In genomic region chr20:36370991-36371390, GRCh38 we compare ENCODE assay signal across 37 cellular contexts.
A peak's percentile ranks its signal among the peaks of the same experiment; 100 is the strongest.
DNase-seq lines count a peak whose midpoint lies in the region; ATAC-seq, FAIRE-seq and TF ChIP-seq lines count a peak whose summit lies in the region.
"Had no signal": no experiment of that assay in that cellular context is flagged by ENCODE, and none has a peak within 500 bp of the region (broad histone marks: within the 10 kb centered on the region; RNA-seq: fewer than 3 reads in every experiment).

No MANE protein-coding gene starts in this region.

- no peak overlapping the region for H2AFZ ChIP-seq in HepG2 (ENCODE audit: low read length)
- no peak overlapping the region for H2AFZ ChIP-seq in trophoblast cell (ENCODE audit: insufficient read depth, low read length, poor library complexity)

- H4K8ac ChIP-seq in trophoblast cell (ENCODE audit: low read depth, low read length) = no peak overlapping the region

- no peak overlapping the region for H4K91ac ChIP-seq in trophoblast cell (ENCODE audit: low read depth, low read length)

- H3K36me3 Mint-ChIP-seq in activated naive CD4-positive, alpha-beta T cell treated with anti-CD3 and anti-CD28 coated beads, Interleukin-2, amount 50 U/mL, for 24 hours = no peaks in the 10 kb centered on the region
- no peaks in the 10 kb centered on the region for H3K36me3 Mint-ChIP-seq in stimulated activated effector memory CD8-positive, alpha-beta T cell treated with anti-CD3 and anti-CD28 coated beads, Interleukin-12 subunit alpha, Interleukin-12 subunit beta, amount 100 ng/mL, for 72 hours
- H3K36me3 Mint-ChIP-seq: CD14-positive monocyte; CD4-positive, alpha-beta memory T cell; CD4-positive, CD25-positive, alpha-beta regulatory T cell; CD8-positive, alpha-beta memory T cell; CD8-positive, alpha-beta T cell had no signal

- TF ChIP-seq CTCF in HepG2 (CRISPR knock-in tag; IDR thresholded peaks at IDR 0.05) (no peak), right lobe of liver (IDR thresholded peaks at IDR 0.05) (no peak), GM10248 (IDR thresholded peaks at IDR 0.05; ENCODE audit: control extremely low read depth, extremely low read depth, low read depth, missing control alignments) (no peak)

- peak overlapping the region; percentile 27 for H3K27ac Mint-ChIP-seq in activated naive CD4-positive, alpha-beta T cell treated with anti-CD3 and anti-CD28 coated beads, Interleukin-2, amount 50 U/mL, for 24 hours
- no peak overlapping the region for H3K27ac Mint-ChIP-seq in stimulated activated effector memory CD8-positive, alpha-beta T cell treated with anti-CD3 and anti-CD28 coated beads, Interleukin-12 subunit alpha, Interleukin-12 subunit beta, amount 100 ng/mL, for 72 hours
- H3K27ac Mint-ChIP-seq: B cell; CD14-positive monocyte; CD4-positive, alpha-beta memory T cell; CD4-positive, alpha-beta T cell; CD4-positive, CD25-positive, alpha-beta regulatory T cell; CD8-positive, alpha-beta T cell had no signal

- H3K9me3 Mint-ChIP-seq in activated naive CD4-positive, alpha-beta T cell treated with anti-CD3 and anti-CD28 coated beads, Interleukin-2, amount 50 U/mL, for 24 hours = no peaks in the 10 kb centered on the region
- no peaks in the 10 kb centered on the region for H3K9me3 Mint-ChIP-seq in stimulated activated effector memory CD8-positive, alpha-beta T cell treated with anti-CD3 and anti-CD28 coated beads, Interleukin-12 subunit alpha, Interleukin-12 subunit beta, amount 100 ng/mL, for 72 hours
- H3K9me3 Mint-ChIP-seq: CD14-positive monocyte; CD4-positive, alpha-beta memory T cell; CD4-positive, alpha-beta T cell; CD8-positive, alpha-beta memory T cell; CD8-positive, alpha-beta T cell had no signal

- in situ Hi-C loops in HepG2 (cut with HindIII; ENCODE audit: extremely low pct_ligation_motif_present, low pct_unique_long_range_greater_than_20kb) = no loop called here

- no peaks in the 10 kb centered on the region for H3K36me3 ChIP-seq in HepG2 (replicated peaks in 1 of 2; ENCODE audit: control insufficient read depth in 1 of 2, insufficient read depth in 2 of 2, low read length in 2 of 2)
- no peaks in the 10 kb centered on the region for H3K36me3 ChIP-seq in right lobe of liver
- no peaks in the 10 kb centered on the region for H3K36me3 ChIP-seq in trophoblast cell (ENCODE audit: control insufficient read depth in 1 of 2, insufficient read depth in 2 of 2, low read length in 2 of 2)
- H3K36me3 ChIP-seq: BE2C; BLaER1; BLaER1 treated with 17β-estradiol and CSF1 and Interleukin-3, amounts not matched to agents 10 nM and 100 nM had no signal

- no peak overlapping the region for H4K12ac ChIP-seq in trophoblast cell (ENCODE audit: low read depth, low read length)

- H3K4me3 ChIP-seq in HepG2 (replicated peaks in 1 of 3; ENCODE audit: insufficient read depth in 1 of 3, low read depth in 2 of 3, low read length in 3 of 3) = no peak overlapping the region
- no peak overlapping the region for H3K4me3 ChIP-seq in right lobe of liver
- H3K4me3 ChIP-seq in trophoblast cell (ENCODE audit: low read depth, low read length) = peak overlapping the region; percentile 23
- H3K4me3 ChIP-seq: A549; BLaER1; BLaER1 treated with 17β-estradiol and CSF1 and Interleukin-3, amounts not matched to agents 10 nM and 100 nM had no signal

- TF ChIP-seq EP300 in HepG2 (IDR thresholded peaks at IDR 0.05; ENCODE audit: low read depth in 2 of 2, low read length in 2 of 2) = no peak
- TF ChIP-seq EP300 in HepG2 (CRISPR knock-in tag; IDR thresholded peaks at IDR 0.05; ENCODE audit: borderline replicate concordance) = no peak

- no peaks in the 10 kb centered on the region for H3K4me1 ChIP-seq in HepG2 (ENCODE audit: insufficient read depth, low read length)
- no peaks in the 10 kb centered on the region for H3K4me1 ChIP-seq in right lobe of liver
- H3K4me1 ChIP-seq in trophoblast cell (ENCODE audit: control insufficient read depth in 1 of 2, insufficient read depth in 2 of 2, low read length in 2 of 2) = no peaks in the 10 kb centered on the region
- H3K4me1 ChIP-seq: A549, BE2C had no signal

- H2BK5ac ChIP-seq in trophoblast cell (ENCODE audit: low read depth, low read length, poor library complexity) = no peak overlapping the region

- H3K27ac ChIP-seq in HepG2 (ENCODE audit: extremely low read length, insufficient read depth, low read length) (no peak overlapping the region), right lobe of liver (no peak overlapping the region), trophoblast cell (ENCODE audit: low read depth, low read length) (no peak overlapping the region)
- H3K27ac ChIP-seq: 22Rv1; A549; BLaER1; BLaER1 treated with 17β-estradiol and CSF1 and Interleukin-3, amounts not matched to agents 10 nM and 100 nM; C4-2B had no signal

- H2AK5ac ChIP-seq in trophoblast cell (ENCODE audit: low read length) = no peak overlapping the region

- peaks cover 4 to 18% of the 10 kb centered on the region in 2 experiments; a peak in 3 of 5 replicates for H3K27me3 ChIP-seq in HepG2 (ENCODE audit: control insufficient read depth in 1 of 2, insufficient read depth in 2 of 2, low read length in 2 of 2)
- no peaks in the 10 kb centered on the region for H3K27me3 ChIP-seq in right lobe of liver
- H3K27me3 ChIP-seq in trophoblast cell (ENCODE audit: insufficient read depth, low read length) = no peaks in the 10 kb centered on the region
- H3K27me3 ChIP-seq: BE2C; BLaER1; BLaER1 treated with 17β-estradiol and CSF1 and Interleukin-3, amounts not matched to agents 10 nM and 100 nM had no signal

- POLR2A ChIA-PET in HepG2 (lab: Yijun Ruan, JAX) (no interaction called here), GM10248 (lab: Yijun Ruan, JAX) (no interaction called here)

- TF ChIP-seq POLR2A in HepG2 (IDR thresholded peaks at IDR 0.05; ENCODE audit: insufficient read depth in 1 of 2, low read depth in 2 of 2, low read length in 2 of 2) (no peak), right lobe of liver (IDR thresholded peaks at IDR 0.05) (no peak)

- BruUV-seq in HepG2 (replicated peaks; lab: Mats Ljungman, UMichigan) = no TSS peak

- H3K9ac ChIP-seq in HepG2 (ENCODE audit: insufficient read depth, low read depth, low read length) (no peak overlapping the region), trophoblast cell (ENCODE audit: low read length) (no peak overlapping the region)
- H3K9ac ChIP-seq: BLaER1; BLaER1 treated with 17β-estradiol and CSF1 and Interleukin-3, amounts not matched to agents 10 nM and 100 nM had no signal

- H3K14ac ChIP-seq in trophoblast cell (ENCODE audit: low read length) = no peak overlapping the region

- H3K4ac ChIP-seq in trophoblast cell (ENCODE audit: low read depth, low read length) = no peak overlapping the region

- no peaks in the 10 kb centered on the region; the same call in 1 of the 2 replicates for H4K20me1 ChIP-seq in HepG2 (ENCODE audit: insufficient read depth, low read length)

- H3K9me3 ChIP-seq in HepG2 (ENCODE audit: low read length) = no peaks in the 10 kb centered on the region
- no peaks in the 10 kb centered on the region for H3K9me3 ChIP-seq in right lobe of liver
- H3K9me3 ChIP-seq in trophoblast cell (ENCODE audit: insufficient read depth, low read depth, low read length) = no peaks in the 10 kb centered on the region
- H3K9me3 ChIP-seq: A549; BE2C; BLaER1; BLaER1 treated with 17β-estradiol and CSF1 and Interleukin-3, amounts not matched to agents 10 nM and 100 nM; Caco-2 had no signal

- H3K27me3 Mint-ChIP-seq in activated naive CD4-positive, alpha-beta T cell treated with anti-CD3 and anti-CD28 coated beads, Interleukin-2, amount 50 U/mL, for 24 hours = peaks cover 3% of the 10 kb centered on the region

- no peak overlapping the region for H3K4me2 ChIP-seq in HepG2 (ENCODE audit: low read depth, low read length)
- no peak overlapping the region for H3K4me2 ChIP-seq in trophoblast cell (ENCODE audit: low read length)
- H3K4me2 ChIP-seq: A549; BLaER1; BLaER1 treated with 17β-estradiol and CSF1 and Interleukin-3, amounts not matched to agents 10 nM and 100 nM had no signal

- CTCF ChIA-PET in HepG2 (lab: Yijun Ruan, JAX; ENCODE audit: low intra/inter-chr PET ratio, low total read pairs) = no interaction called here
- CTCF ChIA-PET in GM10248 (lab: Yijun Ruan, JAX) = interaction anchor here (1.0 kb wide), 1 partner anchor 69 kb away, joined by 3 read pairs; no protein-coding TSS in a partner anchor

- H3K18ac ChIP-seq in trophoblast cell (ENCODE audit: low read length) = no peak overlapping the region

- no peak overlapping the region for H3K23ac ChIP-seq in trophoblast cell (ENCODE audit: low read length)

- TF ChIP-seq RAD21 in HepG2 (CRISPR knock-in tag; IDR thresholded peaks at IDR 0.05) = no peak

- H2BK120ac ChIP-seq in trophoblast cell (ENCODE audit: insufficient read depth, low read length, poor library complexity) = no peak overlapping the region

- whole genome bisulfite sequencing in HepG2 (ENCODE audit: low lambda C conversion rate) = 40% methylated on average over 4 of the region's 4 CpGs
- no CpG with 5 or more reads among the region's 4 CpGs for WGBS in right lobe of liver (ENCODE audit: insufficient coverage, low coverage, low lambda C conversion rate, missing lambda C conversion rate)
- no CpG with 5 or more reads among the region's 4 CpGs for WGBS in trophoblast cell (ENCODE audit: extremely low coverage, insufficient coverage, insufficient read length)

- no peaks in the 10 kb centered on the region for H3K4me1 Mint-ChIP-seq in activated naive CD4-positive, alpha-beta T cell treated with anti-CD3 and anti-CD28 coated beads, Interleukin-2, amount 50 U/mL, for 24 hours
- H3K4me1 Mint-ChIP-seq in stimulated activated effector memory CD8-positive, alpha-beta T cell treated with anti-CD3 and anti-CD28 coated beads, Interleukin-12 subunit alpha, Interleukin-12 subunit beta, amount 100 ng/mL, for 72 hours = no peaks in the 10 kb centered on the region
- H3K4me1 Mint-ChIP-seq: B cell; CD14-positive monocyte; CD4-positive, alpha-beta memory T cell; CD4-positive, CD25-positive, alpha-beta regulatory T cell; CD8-positive, alpha-beta memory T cell had no signal

- intact Hi-C loops in HepG2 (cut with micrococcal nuclease; ENCODE audit: unreplicated experiment) (no loop called here), right lobe of liver (cut with DNase I) (no loop called here)

- H3K4me3 Mint-ChIP-seq in activated naive CD4-positive, alpha-beta T cell treated with anti-CD3 and anti-CD28 coated beads, Interleukin-2, amount 50 U/mL, for 24 hours = no peak overlapping the region
- H3K4me3 Mint-ChIP-seq in stimulated activated effector memory CD8-positive, alpha-beta T cell treated with anti-CD3 and anti-CD28 coated beads, Interleukin-12 subunit alpha, Interleukin-12 subunit beta, amount 100 ng/mL, for 72 hours = no peak overlapping the region
- H3K4me3 Mint-ChIP-seq: B cell; CD14-positive monocyte; CD4-positive, alpha-beta memory T cell; CD4-positive, alpha-beta T cell; CD4-positive, CD25-positive, alpha-beta regulatory T cell; CD8-positive, alpha-beta memory T cell; CD8-positive, alpha-beta T cell had no signal

- no peak for ATAC-seq in HepG2
- no peak for ATAC-seq in right lobe of liver
- peak; percentile 6 for ATAC-seq in stimulated activated effector memory CD8-positive, alpha-beta T cell treated with anti-CD3 and anti-CD28 coated beads, Interleukin-12 subunit alpha, Interleukin-12 subunit beta, amount 100 ng/mL, for 72 hours
- ATAC-seq: CD8-positive, alpha-beta T cell had no signal

- no peak for DNase-seq in activated naive CD4-positive, alpha-beta T cell treated with Interleukin-2 at 50 U/mL for 16 hours
- DNase-seq in HepG2 (ENCODE audit: low spot score) (no peak), right lobe of liver (no peak), trophoblast cell (no peak), GM10248 (ENCODE audit: extremely low spot score) (no peak), NOMO-1 treated with dmso at 0.1 percent for 144 hours (lab: John Stamatoyannopoulos, UW; ENCODE audit: unreplicated experiment) (no peak)
- no peak for DNase-seq in stimulated activated effector memory CD8-positive, alpha-beta T cell treated with anti-CD3 and anti-CD28 coated beads, Interleukin-12 subunit alpha, Interleukin-12 subunit beta, amount 100 ng/mL, for 72 hours (ENCODE audit: low spot score in 2 of 2)
- DNase-seq: 8988T; ACHN; AML-193; BE2C; C1 segment of cervical spinal cord; Caco-2; Calu3; CD4-positive, alpha-beta memory T cell; CD4-positive, alpha-beta T cell; CD4-positive, CD25-positive, alpha-beta regulatory T cell; CD8-positive, alpha-beta memory T cell; CD8-positive, alpha-beta T cell; COR-L47; DMS 273 treated with DMSO at 0.1 percent for 48 hours; DMS153; DMS53; DMS79; DMS79 treated with DMSO at 0.1 percent for 48 hours; DND-41; EL had no signal

- H3K79me1 ChIP-seq in trophoblast cell (ENCODE audit: low read length) = no peaks in the 10 kb centered on the region

- no peaks in the 10 kb centered on the region for H3K79me2 ChIP-seq in HepG2 (ENCODE audit: insufficient read depth, low read length)
- no peaks in the 10 kb centered on the region for H3K79me2 ChIP-seq in trophoblast cell (ENCODE audit: control insufficient read depth, insufficient read depth, low read length, poor library complexity)

- no peak for FAIRE-seq in HepG2 (lab: Jason Lieb, UNC)
- FAIRE-seq: A204.1, A549, D721Med had no signal

- H2BK12ac ChIP-seq in trophoblast cell (ENCODE audit: low read length) = no peak overlapping the region
